8 cellular contexts compared by ENCODE assay signal in genomic region chr10:87659571-87660483, GRCh38. TPM values are rescaled to one million over a fixed set of nuclear protein-coding genes. Genes with fewer than 3 reads are reported as not detected.
A peak's percentile ranks its signal among the peaks of the same experiment; 100 is the strongest.
DNase-seq lines count a peak whose midpoint lies in the region; ATAC-seq, FAIRE-seq and TF ChIP-seq lines count a peak whose summit lies in the region.

TSS of gene PAPSS2 (plus strand) at chr10:87659878. CDS start at chr10:87659982, 104 bp downstream.

- H3K9me2 ChIP-seq in HCT116 (ENCODE audit: insufficient read depth) = no peaks in the 10 kb centered on the region

- no peak within 1 kb of the TSS for H3K27ac ChIP-seq in CD8-positive, alpha-beta T cell (ENCODE audit: low read depth, low read length)
- H3K27ac ChIP-seq in HCT116 (ENCODE audit: low read depth, low read length) = no peak within 1 kb of the TSS; the same call in 1 of the 2 replicates
- H3K27ac ChIP-seq in keratinocyte (ENCODE audit: control insufficient read depth, insufficient read depth, low read length) = no peak within 1 kb of the TSS
- H3K27ac ChIP-seq in smooth muscle cell (ENCODE audit: low read depth) = peak within 1 kb of the TSS; percentile 98

- H3K9me1 ChIP-seq in keratinocyte (ENCODE audit: control insufficient read depth, extremely low read depth, insufficient read depth, low read length) = no peaks in the 10 kb centered on the region

- peak within 1 kb of the TSS; percentile 72 for H3K4me2 ChIP-seq in HCT116 (ENCODE audit: low read length)
- H3K4me2 ChIP-seq in keratinocyte (ENCODE audit: control insufficient read depth, extremely low read depth, insufficient read depth, low read depth, low read length) = peak within 1 kb of the TSS; percentile 88
- peak within 1 kb of the TSS; percentile 94 for H3K4me2 ChIP-seq in smooth muscle cell

- no peaks in the 10 kb centered on the region for H3K9me3 Mint-ChIP-seq in CD8-positive, alpha-beta T cell

- H3K4me1 Mint-ChIP-seq in CD8-positive, alpha-beta T cell (ENCODE audit: low read depth) = peaks cover 11% of the 10 kb centered on the region

- peaks cover 14% of the 10 kb centered on the region for H3K27me3 ChIP-seq in CD8-positive, alpha-beta T cell (ENCODE audit: insufficient read depth, low read length)
- no peaks in the 10 kb centered on the region for H3K27me3 ChIP-seq in HCT116 (ENCODE audit: insufficient read depth, low read length)
- H3K27me3 ChIP-seq in keratinocyte (ENCODE audit: control insufficient read depth, extremely low read depth, insufficient read depth, low read length) = peaks cover 3% of the 10 kb centered on the region
- no peaks in the 10 kb centered on the region for H3K27me3 ChIP-seq in smooth muscle cell (ENCODE audit: low read depth)

- intact Hi-C loops in CD8-positive, alpha-beta T cell (cut with DNase I, micrococcal nuclease) = loop anchor here in 1 of 2 experiments (5.0 kb wide), 1 partner anchor 1152 kb away; no protein-coding TSS in a partner anchor
- intact Hi-C loops in HCT116 (cut with micrococcal nuclease) = loop anchor here (5.0 to 10.0 kb wide), 3 partner anchors 128 to 895 kb away; partner anchors contain the start of genes KLLN and PTEN

- RAD21 ChIA-PET in HCT116 (lab: Charles Lee; ENCODE audit: low non-redundant PET in 1 of 2, low total read pairs in 2 of 2, uncharacterized antibody in 2 of 2, unreplicated experiment in 2 of 2) = no interaction called here

- TF ChIP-seq CTCF in CD8-positive, alpha-beta T cell (IDR thresholded peaks at IDR 0.05) = no peak
- no peak for TF ChIP-seq CTCF in HCT116 (IDR thresholded peaks at IDR 0.05 in 2 of 3, conservative IDR thresholded peaks at IDR 0.05 in 1 of 3; ENCODE audit: borderline replicate concordance in 1 of 3, insufficient read depth in 1 of 3, low read depth in 2 of 3, low read length in 2 of 3)
- TF ChIP-seq CTCF in keratinocyte (optimal IDR thresholded peaks at IDR 0.05 in 1 of 3, IDR thresholded peaks at IDR 0.05 in 1 of 3, conservative IDR thresholded peaks at IDR 0.05 in 1 of 3; ENCODE audit: extremely low read depth in 1 of 3, insufficient read depth in 2 of 3, low read length in 3 of 3) = no peak
- TF ChIP-seq CTCF in smooth muscle cell (IDR thresholded peaks at IDR 0.05; ENCODE audit: borderline replicate concordance, insufficient read depth, poor library complexity, severe bottlenecking) = peak; percentile 23

- H3K36me3 ChIP-seq in CD8-positive, alpha-beta T cell (ENCODE audit: insufficient read depth, low read length) = no peaks in the 10 kb centered on the region
- H3K36me3 ChIP-seq in HCT116 (ENCODE audit: control insufficient read depth in 1 of 2, insufficient read depth in 2 of 2, low read length in 2 of 2) (no peaks in the 10 kb centered on the region), keratinocyte (ENCODE audit: control insufficient read depth in 2 of 2, extremely low read depth in 1 of 2, insufficient read depth in 2 of 2, low read length in 2 of 2) (no peaks in the 10 kb centered on the region), smooth muscle cell (ENCODE audit: low read depth) (no peaks in the 10 kb centered on the region)

- H4K20me1 ChIP-seq in HCT116 (ENCODE audit: insufficient read depth) (no peaks in the 10 kb centered on the region), keratinocyte (ENCODE audit: control insufficient read depth, extremely low read depth, insufficient read depth, low read length) (no peaks in the 10 kb centered on the region), smooth muscle cell (ENCODE audit: low read depth) (peaks cover 10% of the 10 kb centered on the region)

- no peak for FAIRE-seq in keratinocyte (lab: Jason Lieb, UNC)

- peak; percentile 36 for ATAC-seq in CD8-positive, alpha-beta T cell
- ATAC-seq in HCT116 (peak; percentile 83), SK-N-SH treated with all-trans-retinoic acid at 6 μM for 48 hours (peak; percentile 66), HG02588 (IDR thresholded peaks at IDR 0.05; ENCODE audit: unreplicated experiment) (no peak), HG03039 (IDR thresholded peaks at IDR 0.05; ENCODE audit: unreplicated experiment) (no peak)

- under 1% methylated on average over 63 of the region's 82 CpGs for WGBS in smooth muscle cell (ENCODE audit: low lambda C conversion rate)

- H2AFZ ChIP-seq in HCT116 (ENCODE audit: low read depth, low read length, poor library complexity, severe bottlenecking) (peak within 1 kb of the TSS; percentile 31), keratinocyte (ENCODE audit: control insufficient read depth, low read length) (peak within 1 kb of the TSS; percentile 39), smooth muscle cell (ENCODE audit: low read depth) (peak within 1 kb of the TSS; percentile 26)

- peak within 1 kb of the TSS; percentile 79 for H3K4me3 Mint-ChIP-seq in CD8-positive, alpha-beta T cell

- dilution Hi-C loops in keratinocyte (cut with MboI; ENCODE audit: extremely low pct_ligation_motif_present, low sequenced_read_pairs) = loop anchor here (5.0 kb wide), 1 partner anchor 72 kb away; no protein-coding TSS in a partner anchor

- H3K36me3 Mint-ChIP-seq in CD8-positive, alpha-beta T cell = no peaks in the 10 kb centered on the region

- no TSS peak for BruUV-seq in HCT116 (replicated peaks; lab: Mats Ljungman, UMichigan)

- no peak for TF ChIP-seq RAD21 in HCT116 (IDR thresholded peaks at IDR 0.05; ENCODE audit: low read depth)

- no peak within 1 kb of the TSS for H3K27ac Mint-ChIP-seq in CD8-positive, alpha-beta T cell

- TF ChIP-seq POLR2A in HCT116 (IDR thresholded peaks at IDR 0.05; ENCODE audit: borderline replicate concordance, extremely low read depth, insufficient read depth, insufficient read length) = no peak

- H3F3A ChIP-seq in smooth muscle cell (ENCODE audit: low read depth) = peaks cover 25% of the 10 kb centered on the region

- POLR2A ChIA-PET in CD8-positive, alpha-beta T cell (lab: Charles Lee) = no interaction called here
- POLR2A ChIA-PET in HCT116 (lab: Charles Lee) = interaction anchor here (0.6 kb wide), 1 partner anchor 200 kb away, joined by 6 read pairs; no protein-coding TSS in a partner anchor

- peaks cover 6% of the 10 kb centered on the region for H3K4me1 ChIP-seq in CD8-positive, alpha-beta T cell (ENCODE audit: insufficient read depth, low read length)
- H3K4me1 ChIP-seq in HCT116 (ENCODE audit: control insufficient read depth in 1 of 2, insufficient read depth in 2 of 2, low read length in 2 of 2) (peaks cover 6 to 34% of the 10 kb centered on the region in 2 experiments; a peak in 3 of 4 replicates), keratinocyte (ENCODE audit: control insufficient read depth, extremely low read depth, insufficient read depth, low read length) (peaks cover 2% of the 10 kb centered on the region), smooth muscle cell (ENCODE audit: low read depth) (peaks cover 9% of the 10 kb centered on the region)

- peak in 1 of 7 experiments; percentile 8 for DNase-seq in CD8-positive, alpha-beta T cell
- no peak for DNase-seq in HCT116 (ENCODE audit: low read depth, low spot score)
- DNase-seq in cerebellar cortex (ENCODE audit: low spot score) = peak; percentile 3
- no peak for DNase-seq in keratinocyte (ENCODE audit: low read depth, low spot score)
- peak; percentile 76 for DNase-seq in smooth muscle cell (lab: John Stamatoyannopoulos, UW; ENCODE audit: unreplicated experiment)

- H3K9me3 ChIP-seq in CD8-positive, alpha-beta T cell (ENCODE audit: low read length) = no peaks in the 10 kb centered on the region
- H3K9me3 ChIP-seq in HCT116 (ENCODE audit: control insufficient read depth in 1 of 2, insufficient read depth in 1 of 2, low read depth in 1 of 2, low read length in 2 of 2) (no peaks in the 10 kb centered on the region), keratinocyte (ENCODE audit: control insufficient read depth, low read depth, low read length) (no peaks in the 10 kb centered on the region), smooth muscle cell (replicated peaks; ENCODE audit: low read depth) (no peaks in the 10 kb centered on the region)

- CTCF ChIA-PET in CD8-positive, alpha-beta T cell (lab: Charles Lee) = interaction anchor here (1.3 kb wide), 1 partner anchor 10 kb away, joined by 3 read pairs; no protein-coding TSS in a partner anchor
- CTCF ChIA-PET in HCT116 (lab: Charles Lee) = no interaction called here

- H3K9ac ChIP-seq in HCT116 (ENCODE audit: low read length) (peak within 1 kb of the TSS; percentile 62), keratinocyte (ENCODE audit: control insufficient read depth, extremely low read depth, insufficient read depth, low read length) (peak within 1 kb of the TSS; percentile 39), smooth muscle cell (ENCODE audit: low read depth) (peak within 1 kb of the TSS; percentile 89)

- H3K27me3 Mint-ChIP-seq in CD8-positive, alpha-beta T cell (ENCODE audit: low read depth) = peaks cover 53% of the 10 kb centered on the region

- H3K79me2 ChIP-seq in HCT116 (ENCODE audit: insufficient read depth, low read length) (no peaks in the 10 kb centered on the region), keratinocyte (ENCODE audit: control insufficient read depth, insufficient read depth, low read length) (no peaks in the 10 kb centered on the region), smooth muscle cell (ENCODE audit: low read depth) (peaks cover 38% of the 10 kb centered on the region)

- peak within 1 kb of the TSS; percentile 48 for H3K4me3 ChIP-seq in CD8-positive, alpha-beta T cell (ENCODE audit: low read depth, low read length)
- H3K4me3 ChIP-seq in HCT116 (replicated peaks in 1 of 2; ENCODE audit: low read depth in 1 of 2, low read length in 2 of 2) (peak within 1 kb of the TSS; percentile 64 to 70), keratinocyte (ENCODE audit: control insufficient read depth in 2 of 3, extremely low read depth in 1 of 3, insufficient read depth in 2 of 3, low read depth in 1 of 3, low read length in 3 of 3) (peak within 1 kb of the TSS; percentile 49 to 76 (median 72)), smooth muscle cell (peak within 1 kb of the TSS; percentile 92)

TF ChIP-seq in HCT116, 20 proteins besides CTCF, POLR2A, EP300 and RAD21 (continues in another document):
- TF ChIP-seq POLR2AphosphoS5 (IDR thresholded peaks at IDR 0.05; ENCODE audit: low read depth, low read length) = 0 out of 2 replicates have a peak, but pooled peaks have one; percentile 27
- no peak for TF ChIP-seq FOSL1 (IDR thresholded peaks at IDR 0.05; ENCODE audit: low read depth)

TF ChIP-seq in SK-N-SH treated with all-trans-retinoic acid at 6 μM for 48 hours, 23 proteins besides CTCF, POLR2A, EP300 and RAD21 (continues in another document):
- TF ChIP-seq TCF4 (CRISPR knock-in tag; IDR thresholded peaks at IDR 0.05; ENCODE audit: borderline replicate concordance) = no peak

RNA-seq across cellular contexts. Expression of gene PAPSS2, which starts in this region (rescaled TPM):
- not detected for total RNA-seq in CD8-positive, alpha-beta T cell
- 14.6 TPM for total RNA-seq in HCT116 (2021; ENCODE audit: unreplicated experiment)
- polyA plus RNA-seq in HCT116 (2012) = 9.8 TPM in 2 replicates
- 1.1 to 1.7 TPM (median 1.1 TPM) in 3 replicates for polyA plus RNA-seq in keratinocyte
- polyA plus RNA-seq in keratinocyte (2011; ENCODE audit: low read depth) = 0.11 TPM
- 0.60 and 1.2 TPM in 2 replicates for polyA plus RNA-seq in keratinocyte (2011; cell fraction: cytosol; rRNA removed)
- 0.48 and 0.52 TPM in 2 replicates for polyA plus RNA-seq in keratinocyte (2011; cell fraction: nucleus; rRNA removed)
- 0.37 and 2.8 TPM in 2 replicates for polyA plus RNA-seq in keratinocyte (2012; ENCODE audit: low replicate concordance)
- 0.99 to 4.6 TPM (median 1.1 TPM) in 3 replicates for polyA minus RNA-seq in keratinocyte
- 3.5 TPM for polyA minus RNA-seq in keratinocyte (2011; cell fraction: cytosol; rRNA and poly(A)+ RNA removed)
- 0.21 and 0.47 TPM in 2 replicates for polyA minus RNA-seq in keratinocyte (2011; cell fraction: nucleus; rRNA and poly(A)+ RNA removed)
- total RNA-seq in smooth muscle cell = 89.2 and 105 TPM in 2 replicates
- 77.0 and 96.1 TPM in 2 replicates for polyA plus RNA-seq in smooth muscle cell

Comparison
In these comparisons a context has a peak if more than half of its experiments do, and no peak if none do; other contexts are left out.
1. RNA of gene PAPSS2 (total RNA-seq): 89.2 to 105 TPM in smooth muscle cell and 14.6 TPM in HCT116 (single experiment); not detected in CD8-positive, alpha-beta T cell; every median in the first group is over 10 times any median in the second.
2. RNA of gene PAPSS2 (polyA plus RNA-seq): 77.0 to 96.1 TPM in smooth muscle cell; 0.11 to 2.8 TPM in keratinocyte; every median in the first group is over 10 times any median in the second.
3. Peak in ATAC-seq and H3K4me3 ChIP-seq in CD8-positive, alpha-beta T cell; RNA of the gene not detected or under 1 TPM.
4. ATAC-seq: peak in HCT116 (single experiment) and SK-N-SH treated with all-trans-retinoic acid at 6 μM for 48 hours (single experiment); none in HG02588 (single experiment) and HG03039 (single experiment).
5. DNase-seq: peak in cerebellar cortex (single experiment) and smooth muscle cell (single experiment); none in HCT116 (single experiment) and keratinocyte (single experiment).
6. H3K9ac ChIP-seq: peak in every context shown above with its lines; median percentile 89 in smooth muscle cell; 62 in HCT116; 39 in keratinocyte.
7. Peak in every context shown above with its lines, with median percentiles within 50 percentile points of each other: H3K4me3 ChIP-seq, H2AFZ ChIP-seq and H3K4me2 ChIP-seq.